ENCODE assay signal across 33 cellular contexts in genomic region chr18:43866696-43867095, GRCh38.
"Had no signal": no experiment of that assay in that cellular context is flagged by ENCODE, and none has a peak within 500 bp of the region (broad histone marks: within the 10 kb centered on the region; RNA-seq: fewer than 3 reads in every experiment).

No MANE protein-coding gene starts in this region.

- H3K4me3 Mint-ChIP-seq: activated CD4-positive, alpha-beta memory T cell treated with anti-CD3 and anti-CD28 coated beads for 36 hours; activated CD4-positive, alpha-beta T cell treated with anti-CD3 and anti-CD28 coated beads for 36 hours; activated CD4-positive, alpha-beta T cell treated with anti-CD3 and anti-CD28 coated beads, Interleukin-2, amount 10 ng/mL, durations not matched to agents 24 days and 14 days; activated CD8-positive, alpha-beta memory T cell treated with anti-CD3 and anti-CD28 coated beads, Interleukin-2, amount 10 ng/mL, durations not matched to agents 7 days and 5 days; activated CD8-positive, alpha-beta T cell treated with anti-CD3 and anti-CD28 coated beads, Interleukin-2, amount 10 ng/mL, durations not matched to agents 7 days and 5 days; activated naive CD4-positive, alpha-beta T cell treated with anti-CD3 and anti-CD28 coated beads for 36 hours; activated naive CD4-positive, alpha-beta T cell treated with anti-CD3 and anti-CD28 coated beads, Interleukin-2, amount 50 U/mL, for 24 hours; activated naive CD8-positive, alpha-beta T cell treated with anti-CD3 and anti-CD28 coated beads for 36 hours; activated naive CD8-positive, alpha-beta T cell treated with anti-CD3 and anti-CD28 coated beads, Interleukin-2, amount 50 U/mL, for 24 hours; activated T-helper 1 cell treated with anti-CD3 and anti-CD28 coated beads, Interleukin-12 subunit alpha, Interleukin-12 subunit beta, Interleukin-2, Interleukin-4 antibody, amounts not matched to agents 30 ng/mL and 10 ng/mL and 1 ng/mL, durations not matched to agents 14 hours and 24 hours and 36 hours; central memory CD8-positive, alpha-beta T cell; dendritic cell treated with granulocyte-macrophage colony-stimulating factor and Interleukin-4, amounts not matched to agents 40 ng/mL and 50 ng/mL, for 4 days; endodermal cell had no signal

- H3K4me1 ChIP-seq: adrenal gland, ascending aorta had no signal

- ATAC-seq: activated CD4-positive, alpha-beta T cell treated with anti-CD3 and anti-CD28 coated beads for 36 hours; activated CD8-positive, alpha-beta memory T cell treated with anti-CD3 and anti-CD28 coated beads, Interleukin-2, amount 10 ng/mL, durations not matched to agents 7 days and 5 days; activated CD8-positive, alpha-beta T cell treated with anti-CD3 and anti-CD28 coated beads, Interleukin-2, amount 10 ng/mL, durations not matched to agents 7 days and 5 days; activated naive CD8-positive, alpha-beta T cell treated with anti-CD3 and anti-CD28 coated beads, Interleukin-2, amount 50 U/mL, for 24 hours; esophagus mucosa had no signal

- DNase-seq: activated CD4-positive, alpha-beta memory T cell treated with anti-CD3 and anti-CD28 coated beads for 36 hours; activated CD4-positive, alpha-beta T cell treated with anti-CD3 and anti-CD28 coated beads for 36 hours; activated CD4-positive, alpha-beta T cell treated with anti-CD3 and anti-CD28 coated beads, Interleukin-2, amount 10 ng/mL, durations not matched to agents 24 days and 14 days; activated CD4-positive, CD25-positive, alpha-beta regulatory T cell; activated CD4-positive, CD25-positive, alpha-beta regulatory T cell treated with anti-CD3 and anti-CD28 coated beads, Interleukin-2, amount 50 U/mL, for 72 hours; activated CD8-positive, alpha-beta memory T cell treated with anti-CD3 and anti-CD28 coated beads, Interleukin-2, amount 10 ng/mL, durations not matched to agents 7 days and 5 days; activated CD8-positive, alpha-beta memory T cell treated with anti-CD3 and anti-CD28 coated beads, Interleukin-2, amount 50 U/mL, for 4 hours; activated CD8-positive, alpha-beta T cell treated with anti-CD3 and anti-CD28 coated beads, Interleukin-2, amount 10 ng/mL, durations not matched to agents 7 days and 5 days; activated effector memory CD4-positive, alpha-beta T cell treated with anti-CD3 and anti-CD28 coated beads, Interleukin-2, amount 50 U/mL, for 16 hours; activated naive CD4-positive, alpha-beta T cell treated with anti-CD3 and anti-CD28 coated beads for 36 hours; activated naive CD8-positive, alpha-beta T cell treated with anti-CD3 and anti-CD28 coated beads for 36 hours; activated naive CD8-positive, alpha-beta T cell treated with anti-CD3 and anti-CD28 coated beads, Interleukin-2, amount 50 U/mL, for 24 hours; activated T-cell treated with anti-CD3 and anti-CD28 coated beads, Interleukin-2, amount 50 U/mL, for 1 hour; activated T-cell treated with anti-CD3 and anti-CD28 coated beads, Interleukin-2, amount 50 U/mL, for 48 hours; adrenal gland; brain microvascular endothelial cell; dorsolateral prefrontal cortex; effector memory CD4-positive, alpha-beta T cell; endodermal cell; foreskin fibroblast; glutamatergic neuron; T-helper 1 cell; T-helper 2 cell had no signal

- H3K36me3 ChIP-seq: adrenal gland, ascending aorta, brain microvascular endothelial cell had no signal

- H3K9me3 ChIP-seq: adrenal gland, ascending aorta had no signal

- H3K27me3 ChIP-seq: adrenal gland, ascending aorta, brain microvascular endothelial cell had no signal

- H3K4me3 ChIP-seq: adrenal gland, ascending aorta, coronary artery, dorsolateral prefrontal cortex had no signal

- H3K36me3 Mint-ChIP-seq: activated CD4-positive, alpha-beta memory T cell treated with anti-CD3 and anti-CD28 coated beads for 36 hours; activated CD8-positive, alpha-beta memory T cell treated with anti-CD3 and anti-CD28 coated beads, Interleukin-2, amount 10 ng/mL, durations not matched to agents 7 days and 5 days; activated naive CD4-positive, alpha-beta T cell treated with anti-CD3 and anti-CD28 coated beads, Interleukin-2, amount 50 U/mL, for 24 hours; activated naive CD8-positive, alpha-beta T cell treated with anti-CD3 and anti-CD28 coated beads for 36 hours had no signal

- H3K9me3 Mint-ChIP-seq: activated CD4-positive, alpha-beta T cell treated with anti-CD3 and anti-CD28 coated beads, Interleukin-2, amount 10 ng/mL, durations not matched to agents 24 days and 14 days; dendritic cell treated with granulocyte-macrophage colony-stimulating factor and Interleukin-4, amounts not matched to agents 40 ng/mL and 50 ng/mL, for 4 days; endodermal cell had no signal

- H3K27ac ChIP-seq: adrenal gland, ascending aorta, brain microvascular endothelial cell, coronary artery, dorsolateral prefrontal cortex had no signal

- H3K4me1 Mint-ChIP-seq: activated CD4-positive, alpha-beta T cell treated with anti-CD3 and anti-CD28 coated beads for 36 hours; activated CD4-positive, alpha-beta T cell treated with anti-CD3 and anti-CD28 coated beads, Interleukin-2, amount 10 ng/mL, durations not matched to agents 24 days and 14 days; activated CD8-positive, alpha-beta memory T cell treated with anti-CD3 and anti-CD28 coated beads, Interleukin-2, amount 10 ng/mL, durations not matched to agents 7 days and 5 days; activated naive CD4-positive, alpha-beta T cell treated with anti-CD3 and anti-CD28 coated beads, Interleukin-2, amount 50 U/mL, for 24 hours; activated naive CD8-positive, alpha-beta T cell treated with anti-CD3 and anti-CD28 coated beads for 36 hours; activated naive CD8-positive, alpha-beta T cell treated with anti-CD3 and anti-CD28 coated beads, Interleukin-2, amount 50 U/mL, for 24 hours; central memory CD8-positive, alpha-beta T cell; endodermal cell had no signal

- FAIRE-seq: bronchial epithelial cell, frontal cortex had no signal

- H3K27me3 Mint-ChIP-seq: activated CD4-positive, alpha-beta memory T cell treated with anti-CD3 and anti-CD28 coated beads for 36 hours; activated CD4-positive, alpha-beta T cell treated with anti-CD3 and anti-CD28 coated beads for 36 hours; activated CD4-positive, alpha-beta T cell treated with anti-CD3 and anti-CD28 coated beads, Interleukin-2, amount 10 ng/mL, durations not matched to agents 24 days and 14 days; activated CD8-positive, alpha-beta memory T cell treated with anti-CD3 and anti-CD28 coated beads, Interleukin-2, amount 10 ng/mL, durations not matched to agents 7 days and 5 days; activated naive CD4-positive, alpha-beta T cell treated with anti-CD3 and anti-CD28 coated beads, Interleukin-2, amount 50 U/mL, for 24 hours; activated naive CD8-positive, alpha-beta T cell treated with anti-CD3 and anti-CD28 coated beads for 36 hours; activated naive CD8-positive, alpha-beta T cell treated with anti-CD3 and anti-CD28 coated beads, Interleukin-2, amount 50 U/mL, for 24 hours; central memory CD8-positive, alpha-beta T cell; dendritic cell treated with granulocyte-macrophage colony-stimulating factor and Interleukin-4, amounts not matched to agents 40 ng/mL and 50 ng/mL, for 4 days had no signal

- H3K27ac Mint-ChIP-seq: activated CD4-positive, alpha-beta memory T cell treated with anti-CD3 and anti-CD28 coated beads for 36 hours; activated CD4-positive, alpha-beta T cell treated with anti-CD3 and anti-CD28 coated beads for 36 hours; activated CD4-positive, alpha-beta T cell treated with anti-CD3 and anti-CD28 coated beads, Interleukin-2, amount 10 ng/mL, durations not matched to agents 24 days and 14 days; activated CD8-positive, alpha-beta memory T cell treated with anti-CD3 and anti-CD28 coated beads, Interleukin-2, amount 10 ng/mL, durations not matched to agents 7 days and 5 days; activated CD8-positive, alpha-beta T cell treated with anti-CD3 and anti-CD28 coated beads, Interleukin-2, amount 10 ng/mL, durations not matched to agents 7 days and 5 days; activated naive CD4-positive, alpha-beta T cell treated with anti-CD3 and anti-CD28 coated beads for 36 hours; activated naive CD4-positive, alpha-beta T cell treated with anti-CD3 and anti-CD28 coated beads, Interleukin-2, amount 50 U/mL, for 24 hours; activated naive CD8-positive, alpha-beta T cell treated with anti-CD3 and anti-CD28 coated beads for 36 hours; activated naive CD8-positive, alpha-beta T cell treated with anti-CD3 and anti-CD28 coated beads, Interleukin-2, amount 50 U/mL, for 24 hours; activated T-helper 1 cell treated with anti-CD3 and anti-CD28 coated beads, Interleukin-12 subunit alpha, Interleukin-12 subunit beta, Interleukin-2, Interleukin-4 antibody, amounts not matched to agents 30 ng/mL and 10 ng/mL and 1 ng/mL, durations not matched to agents 14 hours and 24 hours and 36 hours; activated T-helper 2 cell treated with anti-CD3 and anti-CD28 coated beads, Interferon-gamma antibody, Interleukin-2, Interleukin-4, amounts not matched to agents 10 μg/mL and 5 μg/mL and 100 μg/mL, durations not matched to agents 14 hours and 24 hours and 36 hours; dendritic cell treated with granulocyte-macrophage colony-stimulating factor and Interleukin-4, amounts not matched to agents 40 ng/mL and 50 ng/mL, for 4 days; endodermal cell had no signal
